Comparison of ENCODE assay signal across 1 cellular context in the genomic region with DNA sequence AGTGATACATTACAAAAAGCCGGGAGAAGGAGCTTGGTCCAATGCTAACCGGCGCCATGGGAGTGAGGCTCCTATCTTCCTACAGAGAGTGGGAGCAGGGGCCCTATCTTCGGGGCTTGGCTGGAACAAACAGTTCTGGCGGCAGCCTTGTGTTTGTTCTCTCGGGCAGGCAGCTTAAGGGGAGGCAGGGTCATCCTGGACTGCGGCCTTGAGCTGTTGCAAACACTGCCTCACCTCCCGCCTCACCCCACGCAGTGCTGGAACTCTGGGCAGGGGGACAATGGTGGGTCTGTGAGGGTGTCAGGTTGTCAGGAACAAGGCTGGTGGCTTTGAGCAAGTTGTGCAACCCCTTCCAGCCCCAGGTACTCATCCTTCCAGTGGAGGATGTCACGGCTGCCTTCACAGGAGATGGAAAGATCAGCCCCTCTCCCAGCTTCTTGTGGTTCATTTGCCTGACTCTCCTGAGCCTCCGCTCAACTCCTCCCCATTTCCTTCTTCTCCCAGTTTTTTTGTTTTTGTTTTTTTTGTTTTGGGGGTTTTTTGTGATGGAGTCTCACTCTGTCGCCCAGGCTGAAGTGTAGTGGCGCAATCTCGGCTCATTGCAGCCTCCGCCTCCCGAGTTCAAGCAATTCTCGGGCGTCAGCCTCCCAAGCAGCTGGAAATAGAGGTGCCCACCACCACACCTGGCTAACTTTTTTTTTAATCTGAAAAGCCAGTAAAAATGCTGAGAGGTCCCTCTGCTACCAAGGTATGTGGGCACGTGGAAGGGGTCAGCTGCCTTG.
TF ChIP-seq lines count a peak whose summit lies in the region.

No MANE protein-coding gene starts in this region.

TF ChIP-seq in HepG2, 621 proteins besides CTCF, POLR2A, EP300 and RAD21 (continued from another document and continues in another):
- TF ChIP-seq, protein P1, sequence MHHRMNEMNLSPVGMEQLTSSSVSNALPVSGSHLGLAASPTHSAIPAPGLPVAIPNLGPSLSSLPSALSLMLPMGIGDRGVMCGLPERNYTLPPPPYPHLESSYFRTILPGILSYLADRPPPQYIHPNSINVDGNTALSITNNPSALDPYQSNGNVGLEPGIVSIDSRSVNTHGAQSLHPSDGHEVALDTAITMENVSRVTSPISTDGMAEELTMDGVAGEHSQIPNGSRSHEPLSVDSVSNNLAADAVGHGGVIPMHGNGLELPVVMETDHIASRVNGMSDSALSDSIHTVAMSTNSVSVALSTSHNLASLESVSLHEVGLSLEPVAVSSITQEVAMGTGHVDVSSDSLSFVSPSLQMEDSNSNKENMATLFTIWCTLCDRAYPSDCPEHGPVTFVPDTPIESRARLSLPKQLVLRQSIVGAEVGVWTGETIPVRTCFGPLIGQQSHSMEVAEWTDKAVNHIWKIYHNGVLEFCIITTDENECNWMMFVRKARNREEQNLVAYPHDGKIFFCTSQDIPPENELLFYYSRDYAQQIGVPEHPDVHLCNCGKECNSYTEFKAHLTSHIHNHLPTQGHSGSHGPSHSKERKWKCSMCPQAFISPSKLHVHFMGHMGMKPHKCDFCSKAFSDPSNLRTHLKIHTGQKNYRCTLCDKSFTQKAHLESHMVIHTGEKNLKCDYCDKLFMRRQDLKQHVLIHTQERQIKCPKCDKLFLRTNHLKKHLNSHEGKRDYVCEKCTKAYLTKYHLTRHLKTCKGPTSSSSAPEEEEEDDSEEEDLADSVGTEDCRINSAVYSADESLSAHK (CRISPR knock-in tag; IDR thresholded peaks at IDR 0.05; ENCODE audit: borderline replicate concordance): no peak
- TF ChIP-seq FOXA1 (IDR thresholded peaks at IDR 0.05): no peak
- peak; percentile 89 for TF ChIP-seq FOXA1 (CRISPR knock-in tag; IDR thresholded peaks at IDR 0.05)
- TF ChIP-seq ZBTB7B (CRISPR knock-in tag; IDR thresholded peaks at IDR 0.05): peak; percentile 99
- TF ChIP-seq PTBP1 (IDR thresholded peaks at IDR 0.05; ENCODE audit: low read depth, low read length, poor library complexity, severe bottlenecking): no peak
- TF ChIP-seq JUNB (CRISPR knock-in tag; IDR thresholded peaks at IDR 0.05; ENCODE audit: borderline replicate concordance): no peak; the same call in 1 of the 2 replicates
- peak; percentile 32; the same call in 1 of the 2 replicates for TF ChIP-seq FIP1L1 (IDR thresholded peaks at IDR 0.05; ENCODE audit: borderline replicate concordance, insufficient read depth, low read depth, low read length)
- TF ChIP-seq STAT5B (CRISPR knock-in tag; IDR thresholded peaks at IDR 0.05): no peak
- TF ChIP-seq ZNF672 (CRISPR knock-in tag; IDR thresholded peaks at IDR 0.05): no peak
- no peak for TF ChIP-seq RORA (CRISPR knock-in tag; IDR thresholded peaks at IDR 0.05)
- peak; percentile 89 for TF ChIP-seq RCOR2 (CRISPR knock-in tag; IDR thresholded peaks at IDR 0.05)
- TF ChIP-seq, protein P2, sequence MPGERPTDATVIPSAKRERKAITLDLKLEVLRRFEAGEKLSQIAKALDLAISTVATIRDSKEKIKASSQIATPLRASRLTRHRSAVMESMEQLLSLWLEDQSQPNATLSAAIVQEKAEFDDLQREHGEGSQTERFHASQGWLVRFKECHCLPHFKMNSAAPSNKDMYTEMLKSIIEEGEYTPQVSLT (CRISPR knock-in tag; IDR thresholded peaks at IDR 0.05; ENCODE audit: borderline replicate concordance, low read depth): no peak
- TF ChIP-seq ZNF501 (CRISPR knock-in tag; IDR thresholded peaks at IDR 0.05): no peak
- peak; percentile 79; the same call in 1 of the 2 replicates for TF ChIP-seq SPEN (CRISPR knock-in tag; IDR thresholded peaks at IDR 0.05; ENCODE audit: low read depth)
- TF ChIP-seq ZNF451 (CRISPR knock-in tag; IDR thresholded peaks at IDR 0.05): no peak; the same call in 1 of the 2 replicates
- TF ChIP-seq ZNF781 (CRISPR knock-in tag; IDR thresholded peaks at IDR 0.05; ENCODE audit: borderline replicate concordance, not compliant biosample characterization): no peak
- peak; percentile 63; the same call in 1 of the 2 replicates for TF ChIP-seq KDM3A (CRISPR knock-in tag; IDR thresholded peaks at IDR 0.05; ENCODE audit: low read depth)
- TF ChIP-seq ZFX (CRISPR knock-in tag; IDR thresholded peaks at IDR 0.05; ENCODE audit: low read depth): peak; percentile 80
- TF ChIP-seq, protein P3, sequence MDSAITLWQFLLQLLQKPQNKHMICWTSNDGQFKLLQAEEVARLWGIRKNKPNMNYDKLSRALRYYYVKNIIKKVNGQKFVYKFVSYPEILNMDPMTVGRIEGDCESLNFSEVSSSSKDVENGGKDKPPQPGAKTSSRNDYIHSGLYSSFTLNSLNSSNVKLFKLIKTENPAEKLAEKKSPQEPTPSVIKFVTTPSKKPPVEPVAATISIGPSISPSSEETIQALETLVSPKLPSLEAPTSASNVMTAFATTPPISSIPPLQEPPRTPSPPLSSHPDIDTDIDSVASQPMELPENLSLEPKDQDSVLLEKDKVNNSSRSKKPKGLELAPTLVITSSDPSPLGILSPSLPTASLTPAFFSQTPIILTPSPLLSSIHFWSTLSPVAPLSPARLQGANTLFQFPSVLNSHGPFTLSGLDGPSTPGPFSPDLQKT (CRISPR knock-in tag; IDR thresholded peaks at IDR 0.05; ENCODE audit: borderline replicate concordance): no peak
- TF ChIP-seq ZNF343 (CRISPR knock-in tag; IDR thresholded peaks at IDR 0.05): no peak; the same call in 1 of the 2 replicates
- TF ChIP-seq ELF3 (CRISPR knock-in tag; IDR thresholded peaks at IDR 0.05): peak; percentile 65
- TF ChIP-seq, protein P4, sequence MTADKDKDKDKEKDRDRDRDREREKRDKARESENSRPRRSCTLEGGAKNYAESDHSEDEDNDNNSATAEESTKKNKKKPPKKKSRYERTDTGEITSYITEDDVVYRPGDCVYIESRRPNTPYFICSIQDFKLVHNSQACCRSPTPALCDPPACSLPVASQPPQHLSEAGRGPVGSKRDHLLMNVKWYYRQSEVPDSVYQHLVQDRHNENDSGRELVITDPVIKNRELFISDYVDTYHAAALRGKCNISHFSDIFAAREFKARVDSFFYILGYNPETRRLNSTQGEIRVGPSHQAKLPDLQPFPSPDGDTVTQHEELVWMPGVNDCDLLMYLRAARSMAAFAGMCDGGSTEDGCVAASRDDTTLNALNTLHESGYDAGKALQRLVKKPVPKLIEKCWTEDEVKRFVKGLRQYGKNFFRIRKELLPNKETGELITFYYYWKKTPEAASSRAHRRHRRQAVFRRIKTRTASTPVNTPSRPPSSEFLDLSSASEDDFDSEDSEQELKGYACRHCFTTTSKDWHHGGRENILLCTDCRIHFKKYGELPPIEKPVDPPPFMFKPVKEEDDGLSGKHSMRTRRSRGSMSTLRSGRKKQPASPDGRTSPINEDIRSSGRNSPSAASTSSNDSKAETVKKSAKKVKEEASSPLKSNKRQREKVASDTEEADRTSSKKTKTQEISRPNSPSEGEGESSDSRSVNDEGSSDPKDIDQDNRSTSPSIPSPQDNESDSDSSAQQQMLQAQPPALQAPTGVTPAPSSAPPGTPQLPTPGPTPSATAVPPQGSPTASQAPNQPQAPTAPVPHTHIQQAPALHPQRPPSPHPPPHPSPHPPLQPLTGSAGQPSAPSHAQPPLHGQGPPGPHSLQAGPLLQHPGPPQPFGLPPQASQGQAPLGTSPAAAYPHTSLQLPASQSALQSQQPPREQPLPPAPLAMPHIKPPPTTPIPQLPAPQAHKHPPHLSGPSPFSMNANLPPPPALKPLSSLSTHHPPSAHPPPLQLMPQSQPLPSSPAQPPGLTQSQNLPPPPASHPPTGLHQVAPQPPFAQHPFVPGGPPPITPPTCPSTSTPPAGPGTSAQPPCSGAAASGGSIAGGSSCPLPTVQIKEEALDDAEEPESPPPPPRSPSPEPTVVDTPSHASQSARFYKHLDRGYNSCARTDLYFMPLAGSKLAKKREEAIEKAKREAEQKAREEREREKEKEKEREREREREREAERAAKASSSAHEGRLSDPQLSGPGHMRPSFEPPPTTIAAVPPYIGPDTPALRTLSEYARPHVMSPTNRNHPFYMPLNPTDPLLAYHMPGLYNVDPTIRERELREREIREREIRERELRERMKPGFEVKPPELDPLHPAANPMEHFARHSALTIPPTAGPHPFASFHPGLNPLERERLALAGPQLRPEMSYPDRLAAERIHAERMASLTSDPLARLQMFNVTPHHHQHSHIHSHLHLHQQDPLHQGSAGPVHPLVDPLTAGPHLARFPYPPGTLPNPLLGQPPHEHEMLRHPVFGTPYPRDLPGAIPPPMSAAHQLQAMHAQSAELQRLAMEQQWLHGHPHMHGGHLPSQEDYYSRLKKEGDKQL (CRISPR knock-in tag; IDR thresholded peaks at IDR 0.05; ENCODE audit: low read depth): peak; percentile 81
- TF ChIP-seq AKAP8 (CRISPR knock-in tag; IDR thresholded peaks at IDR 0.05): peak; percentile 53; the same call in 1 of the 2 replicates
- TF ChIP-seq, protein P5, sequence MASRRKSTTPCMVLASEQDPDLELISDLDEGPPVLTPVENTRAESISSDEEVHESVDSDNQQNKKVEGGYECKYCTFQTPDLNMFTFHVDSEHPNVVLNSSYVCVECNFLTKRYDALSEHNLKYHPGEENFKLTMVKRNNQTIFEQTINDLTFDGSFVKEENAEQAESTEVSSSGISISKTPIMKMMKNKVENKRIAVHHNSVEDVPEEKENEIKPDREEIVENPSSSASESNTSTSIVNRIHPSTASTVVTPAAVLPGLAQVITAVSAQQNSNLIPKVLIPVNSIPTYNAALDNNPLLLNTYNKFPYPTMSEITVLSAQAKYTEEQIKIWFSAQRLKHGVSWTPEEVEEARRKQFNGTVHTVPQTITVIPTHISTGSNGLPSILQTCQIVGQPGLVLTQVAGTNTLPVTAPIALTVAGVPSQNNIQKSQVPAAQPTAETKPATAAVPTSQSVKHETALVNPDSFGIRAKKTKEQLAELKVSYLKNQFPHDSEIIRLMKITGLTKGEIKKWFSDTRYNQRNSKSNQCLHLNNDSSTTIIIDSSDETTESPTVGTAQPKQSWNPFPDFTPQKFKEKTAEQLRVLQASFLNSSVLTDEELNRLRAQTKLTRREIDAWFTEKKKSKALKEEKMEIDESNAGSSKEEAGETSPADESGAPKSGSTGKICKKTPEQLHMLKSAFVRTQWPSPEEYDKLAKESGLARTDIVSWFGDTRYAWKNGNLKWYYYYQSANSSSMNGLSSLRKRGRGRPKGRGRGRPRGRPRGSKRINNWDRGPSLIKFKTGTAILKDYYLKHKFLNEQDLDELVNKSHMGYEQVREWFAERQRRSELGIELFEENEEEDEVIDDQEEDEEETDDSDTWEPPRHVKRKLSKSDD (CRISPR knock-in tag; IDR thresholded peaks at IDR 0.05; ENCODE audit: low read depth): peak; percentile 95
- peak; percentile 59; the same call in 1 of the 2 replicates for TF ChIP-seq ZNF563 (CRISPR knock-in tag; IDR thresholded peaks at IDR 0.05)
- peak; percentile 23; the same call in 1 of the 2 replicates for TF ChIP-seq CHD2 (IDR thresholded peaks at IDR 0.05; ENCODE audit: low read depth, low read length)
- TF ChIP-seq ZNF598 (CRISPR knock-in tag; IDR thresholded peaks at IDR 0.05; ENCODE audit: borderline replicate concordance): no peak
- TF ChIP-seq KLF12 (CRISPR knock-in tag; IDR thresholded peaks at IDR 0.05; ENCODE audit: borderline replicate concordance): peak; percentile 33; the same call in 1 of the 2 replicates
- TF ChIP-seq, protein P6, sequence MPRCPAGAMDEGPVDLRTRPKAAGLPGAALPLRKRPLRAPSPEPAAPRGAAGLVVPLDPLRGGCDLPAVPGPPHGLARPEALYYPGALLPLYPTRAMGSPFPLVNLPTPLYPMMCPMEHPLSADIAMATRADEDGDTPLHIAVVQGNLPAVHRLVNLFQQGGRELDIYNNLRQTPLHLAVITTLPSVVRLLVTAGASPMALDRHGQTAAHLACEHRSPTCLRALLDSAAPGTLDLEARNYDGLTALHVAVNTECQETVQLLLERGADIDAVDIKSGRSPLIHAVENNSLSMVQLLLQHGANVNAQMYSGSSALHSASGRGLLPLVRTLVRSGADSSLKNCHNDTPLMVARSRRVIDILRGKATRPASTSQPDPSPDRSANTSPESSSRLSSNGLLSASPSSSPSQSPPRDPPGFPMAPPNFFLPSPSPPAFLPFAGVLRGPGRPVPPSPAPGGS (CRISPR knock-in tag; IDR thresholded peaks at IDR 0.05): no peak
- peak; percentile 79; the same call in 1 of the 2 replicates for TF ChIP-seq ZNF761 (CRISPR knock-in tag; conservative IDR thresholded peaks at IDR 0.05)
- TF ChIP-seq, protein P7, sequence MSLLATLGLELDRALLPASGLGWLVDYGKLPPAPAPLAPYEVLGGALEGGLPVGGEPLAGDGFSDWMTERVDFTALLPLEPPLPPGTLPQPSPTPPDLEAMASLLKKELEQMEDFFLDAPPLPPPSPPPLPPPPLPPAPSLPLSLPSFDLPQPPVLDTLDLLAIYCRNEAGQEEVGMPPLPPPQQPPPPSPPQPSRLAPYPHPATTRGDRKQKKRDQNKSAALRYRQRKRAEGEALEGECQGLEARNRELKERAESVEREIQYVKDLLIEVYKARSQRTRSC (CRISPR knock-in tag; IDR thresholded peaks at IDR 0.05; ENCODE audit: low read depth): no peak
- TF ChIP-seq JARID2 (CRISPR knock-in tag; IDR thresholded peaks at IDR 0.05; ENCODE audit: insufficient replicate concordance): no peak
- TF ChIP-seq, protein P8, sequence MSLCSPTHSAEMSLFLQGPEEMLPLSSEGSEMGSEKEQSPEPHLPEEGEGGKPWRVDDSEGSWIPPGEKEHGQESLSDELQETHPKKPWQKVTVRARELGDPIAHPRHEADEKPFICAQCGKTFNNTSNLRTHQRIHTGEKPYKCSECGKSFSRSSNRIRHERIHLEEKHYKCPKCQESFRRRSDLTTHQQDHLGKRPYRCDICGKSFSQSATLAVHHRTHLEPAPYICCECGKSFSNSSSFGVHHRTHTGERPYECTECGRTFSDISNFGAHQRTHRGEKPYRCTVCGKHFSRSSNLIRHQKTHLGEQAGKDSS (CRISPR knock-in tag; IDR thresholded peaks at IDR 0.05; ENCODE audit: borderline replicate concordance, low read depth): 0 out of 2 replicates have a peak, but pooled peaks have one; percentile 79
- peak; percentile 96 for TF ChIP-seq FOXO1 (CRISPR knock-in tag; IDR thresholded peaks at IDR 0.05)
- peak; percentile 73; the same call in 1 of the 2 replicates for TF ChIP-seq GATA4 (IDR thresholded peaks at IDR 0.05; ENCODE audit: borderline replicate concordance, low read depth)
- peak; percentile 71 for TF ChIP-seq ZNF263 (CRISPR knock-in tag; IDR thresholded peaks at IDR 0.05)
- TF ChIP-seq PAF1 (CRISPR knock-in tag; IDR thresholded peaks at IDR 0.05): no peak
- peak; percentile 93; the same call in 1 of the 2 replicates for TF ChIP-seq BRD4 (CRISPR knock-in tag; IDR thresholded peaks at IDR 0.05)
- TF ChIP-seq SMAD3 (CRISPR knock-in tag; IDR thresholded peaks at IDR 0.05): no peak
